Comparison of ENCODE assay signal across 1 cellular context in the genomic region with DNA sequence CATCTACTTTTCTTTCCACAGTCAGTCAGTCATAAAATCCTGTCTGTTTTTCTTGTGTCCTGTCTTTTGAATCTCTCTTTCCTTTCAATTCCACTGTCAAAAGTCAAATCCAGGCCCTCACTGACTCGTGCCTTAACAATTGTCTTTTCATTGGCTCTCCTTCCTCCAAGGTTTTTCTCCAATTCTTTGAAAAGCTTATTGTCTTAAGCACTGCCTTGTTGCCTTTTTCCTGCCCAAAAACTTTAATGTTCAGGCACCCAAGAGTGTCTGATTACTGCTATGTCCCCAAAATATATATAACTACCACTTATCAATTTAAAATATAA.
TF ChIP-seq lines count a peak whose summit lies in the region.

No MANE protein-coding gene starts in this region.

TF ChIP-seq in HEK293T, 16 proteins besides CTCF, POLR2A, EP300 and RAD21 (continued from another document):
- no peak for TF ChIP-seq FOXM1 (IDR thresholded peaks at IDR 0.05; ENCODE audit: borderline replicate concordance)
- TF ChIP-seq SUZ12 (IDR thresholded peaks at IDR 0.05): no peak
- no peak for TF ChIP-seq NFRKB (IDR thresholded peaks at IDR 0.05)
- TF ChIP-seq HDGF (IDR thresholded peaks at IDR 0.05; ENCODE audit: borderline replicate concordance): no peak
- TF ChIP-seq, protein P1, sequence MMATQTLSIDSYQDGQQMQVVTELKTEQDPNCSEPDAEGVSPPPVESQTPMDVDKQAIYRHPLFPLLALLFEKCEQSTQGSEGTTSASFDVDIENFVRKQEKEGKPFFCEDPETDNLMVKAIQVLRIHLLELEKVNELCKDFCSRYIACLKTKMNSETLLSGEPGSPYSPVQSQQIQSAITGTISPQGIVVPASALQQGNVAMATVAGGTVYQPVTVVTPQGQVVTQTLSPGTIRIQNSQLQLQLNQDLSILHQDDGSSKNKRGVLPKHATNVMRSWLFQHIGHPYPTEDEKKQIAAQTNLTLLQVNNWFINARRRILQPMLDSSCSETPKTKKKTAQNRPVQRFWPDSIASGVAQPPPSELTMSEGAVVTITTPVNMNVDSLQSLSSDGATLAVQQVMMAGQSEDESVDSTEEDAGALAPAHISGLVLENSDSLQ (IDR thresholded peaks at IDR 0.05): no peak
